Comparison of ENCODE assay signal across 15 cellular contexts in the genomic region with DNA sequence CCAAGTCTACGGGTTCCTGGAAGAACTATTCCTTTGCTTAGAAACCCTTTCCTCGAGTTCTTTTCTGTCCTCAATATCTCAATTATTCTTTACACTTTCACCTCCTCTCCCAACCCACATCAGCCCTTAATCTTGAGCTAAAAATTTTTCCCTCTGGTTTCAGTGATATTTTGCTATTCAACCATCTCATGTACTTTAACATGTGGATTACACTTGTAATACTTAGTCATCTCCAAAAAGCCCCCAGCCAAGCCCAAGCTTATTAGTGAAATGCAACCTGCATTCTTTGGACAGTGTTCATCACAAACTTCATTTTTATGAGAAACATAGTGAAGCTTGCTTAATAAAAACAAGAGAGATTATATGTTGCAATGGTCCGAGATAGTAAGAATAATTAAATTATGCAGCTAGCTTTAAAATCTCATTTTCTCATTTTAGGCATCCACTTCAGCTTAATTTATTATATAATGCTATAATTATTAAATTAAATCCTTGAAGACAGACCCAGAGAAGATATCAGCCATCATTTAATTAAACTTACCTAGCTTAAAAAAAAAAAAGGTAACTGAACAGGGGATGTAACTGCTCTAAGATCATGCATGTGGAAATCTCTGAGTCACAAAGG.
A peak's percentile ranks its signal among the peaks of the same experiment; 100 is the strongest.
DNase-seq lines count a peak whose midpoint lies in the region; ATAC-seq and TF ChIP-seq lines count a peak whose summit lies in the region.
"Had no signal": no experiment of that assay in that cellular context is flagged by ENCODE, and none has a peak within 500 bp of the region (broad histone marks: within the 10 kb centered on the region; RNA-seq: fewer than 3 reads in every experiment).

No MANE protein-coding gene starts in this region.

- no peaks in the 10 kb centered on the region for H3K9me3 ChIP-seq in neural progenitor cell (ENCODE audit: low read depth)

- peaks cover 3% of the 10 kb centered on the region for H3K27me3 Mint-ChIP-seq in neural progenitor cell (ENCODE audit: insufficient read depth, low read depth)
- H3K27me3 Mint-ChIP-seq: activated CD4-positive, alpha-beta T cell treated with anti-CD3 and anti-CD28 coated beads for 36 hours had no signal

- CTCF ChIA-PET in BJ (lab: Yijun Ruan, JAX): interaction anchor here (0.7 kb wide), 1 partner anchor 44 kb away, joined by 3 read pairs; no protein-coding TSS in a partner anchor

- no peak overlapping the region for H3K4me2 ChIP-seq in neural progenitor cell
- H3K4me2 ChIP-seq: BLaER1 had no signal

- no peak for ATAC-seq in left colon
- ATAC-seq: activated CD4-positive, alpha-beta T cell treated with anti-CD3 and anti-CD28 coated beads for 36 hours had no signal

- H3K27ac ChIP-seq in neural progenitor cell: no peak overlapping the region
- H3K27ac ChIP-seq: BLaER1 had no signal

- no peaks in the 10 kb centered on the region for H3K27me3 ChIP-seq in BJ (ENCODE audit: control insufficient read depth, insufficient read depth, low read length)
- no peaks in the 10 kb centered on the region for H3K27me3 ChIP-seq in neural progenitor cell
- H3K27me3 ChIP-seq: BLaER1 had no signal

- H3K79me2 ChIP-seq in neural progenitor cell (ENCODE audit: low read depth): no peaks in the 10 kb centered on the region

- intact Hi-C loops in left colon (cut with DNase I, micrococcal nuclease): no loop called here
- intact Hi-C loops in head of caudate nucleus (cut with DNase I): no loop called here

- DNase-seq in BJ (ENCODE audit: low read depth) (peak; percentile 75), NCI-H82 (lab: John Stamatoyannopoulos, UW) (peak; percentile 59), choroid plexus epithelial cell (ENCODE audit: low read depth) (peak; percentile 92), neural progenitor cell (ENCODE audit: low spot score) (no peak), left colon (no peak), head of caudate nucleus (no peak), hippocampal formation (lab: John Stamatoyannopoulos, UW) (no peak)
- no peak for DNase-seq in stimulated activated CD4-positive, alpha-beta T cell treated with anti-CD3 and anti-CD28 coated beads, Interleukin-2, amount 100 ng/mL, for 48 hours
- DNase-seq: activated CD4-positive, alpha-beta T cell treated with anti-CD3 and anti-CD28 coated beads for 36 hours; foreskin melanocyte; NCI-H1105; NCI-H345; stimulated activated naive CD4-positive, alpha-beta T cell treated with Interleukin-2 at 50 U/mL for 16 hours had no signal

- POLR2A ChIA-PET in BJ (lab: Charles Lee): interaction anchor here (0.5 to 0.7 kb wide), 3 partner anchors 14 to 177 kb away, joined by 3 to 5 read pairs (median 3); no protein-coding TSS in a partner anchor

- H4K20me1 ChIP-seq in neural progenitor cell (ENCODE audit: low read depth): no peaks in the 10 kb centered on the region
- H4K20me1 ChIP-seq: BLaER1 had no signal

- TF ChIP-seq CTCF in BJ (IDR thresholded peaks at IDR 0.05; ENCODE audit: insufficient read depth, low read depth, low read length) (no peak), choroid plexus epithelial cell (conservative IDR thresholded peaks at IDR 0.05; ENCODE audit: low read depth, low read length) (no peak), neural progenitor cell (IDR thresholded peaks at IDR 0.05) (no peak)

- H3K9me3 Mint-ChIP-seq in neural progenitor cell: peaks cover 7% of the 10 kb centered on the region
- H3K9me3 Mint-ChIP-seq: T-helper 2 cell treated with Interferon-gamma antibody and Interleukin-4, amounts not matched to agents 5 μg/mL and 100 μg/mL, for 36 hours had no signal

- H3K4me3 ChIP-seq in BJ (ENCODE audit: low read depth, low read length) (no peak overlapping the region), choroid plexus epithelial cell (ENCODE audit: low read depth, low read length) (no peak overlapping the region), neural progenitor cell (no peak overlapping the region)
- H3K4me3 ChIP-seq: BLaER1 had no signal

- H3K36me3 Mint-ChIP-seq in neural progenitor cell: no peaks in the 10 kb centered on the region

- no peak overlapping the region for H3K27ac Mint-ChIP-seq in neural progenitor cell
- H3K27ac Mint-ChIP-seq: activated CD4-positive, alpha-beta T cell treated with anti-CD3 and anti-CD28 coated beads for 36 hours; T-helper 2 cell treated with Interferon-gamma antibody and Interleukin-4, amounts not matched to agents 5 μg/mL and 100 μg/mL, for 36 hours had no signal

- H3F3A ChIP-seq in neural progenitor cell (ENCODE audit: low read depth): no peaks in the 10 kb centered on the region

- no peak overlapping the region for H3K4me3 Mint-ChIP-seq in neural progenitor cell
- H3K4me3 Mint-ChIP-seq: activated CD4-positive, alpha-beta T cell treated with anti-CD3 and anti-CD28 coated beads for 36 hours; T-helper 2 cell treated with Interferon-gamma antibody and Interleukin-4, amounts not matched to agents 5 μg/mL and 100 μg/mL, for 36 hours had no signal

- peaks cover 5% of the 10 kb centered on the region for H3K4me1 ChIP-seq in neural progenitor cell

- H3K36me3 ChIP-seq in BJ (ENCODE audit: control insufficient read depth, insufficient read depth, low read length) (no peaks in the 10 kb centered on the region), neural progenitor cell (no peaks in the 10 kb centered on the region)

- no peak overlapping the region for H3K9ac ChIP-seq in neural progenitor cell
- H3K9ac ChIP-seq: BLaER1 had no signal

- H2AFZ ChIP-seq in neural progenitor cell (replicated peaks): peak overlapping the region; percentile 47

- H3K4me1 Mint-ChIP-seq in neural progenitor cell: peaks cover 26% of the 10 kb centered on the region

Comparison
In these comparisons a context has a peak if more than half of its experiments do, and no peak if none do; other contexts are left out.
1. DNase-seq: peak in BJ (single experiment), NCI-H82 (single experiment) and choroid plexus epithelial cell (single experiment); none in neural progenitor cell (single experiment), left colon (0 of 2), stimulated activated CD4-positive, alpha-beta T cell treated with anti-CD3 and anti-CD28 coated beads, Interleukin-2, amount 100 ng/mL, for 48 hours (0 of 2), head of caudate nucleus (0 of 42) and hippocampal formation (0 of 2).